Comparison of ENCODE assay signal across 20 cellular contexts in genomic region chr3:65569129-65569528, GRCh38.
DNase-seq lines count a peak whose midpoint lies in the region; ATAC-seq, FAIRE-seq and TF ChIP-seq lines count a peak whose summit lies in the region.
"Had no signal": no experiment of that assay in that cellular context is flagged by ENCODE, and none has a peak within 500 bp of the region (broad histone marks: within the 10 kb centered on the region; RNA-seq: fewer than 3 reads in every experiment).

No MANE protein-coding gene starts in this region.

- TF ChIP-seq RAD21 in HepG2 (CRISPR knock-in tag; IDR thresholded peaks at IDR 0.05) = no peak

- WGBS in heart left ventricle, 4 donors = 86 to 94% (median 89%) methylated on average over 1 of the region's 1 CpG
- 95% methylated on average over 1 of the region's 1 CpG for WGBS in HepG2 (ENCODE audit: low lambda C conversion rate)
- 90% methylated on average over 1 of the region's 1 CpG for WGBS in right lobe of liver (ENCODE audit: insufficient coverage, low coverage, low lambda C conversion rate, missing lambda C conversion rate)

- DNase-seq in heart left ventricle (no peak), right atrium auricular region (ENCODE audit: low spot score) (no peak), HepG2 (ENCODE audit: low spot score) (no peak), right lobe of liver (no peak), osteoblast (ENCODE audit: insufficient read length, low spot score, missing footprints) (no peak), EL (no peak)
- DNase-seq: BE2C; CD4-positive, alpha-beta T cell; CD8-positive, alpha-beta memory T cell; DMS 273 treated with DMSO at 0.1 percent for 48 hours; DMS79; GF-D8; H9 had no signal

- H4K20me1 ChIP-seq in HepG2 (ENCODE audit: insufficient read depth, low read length) (peaks cover 8% of the 10 kb centered on the region), osteoblast (ENCODE audit: insufficient read depth, low read length) (peaks cover 36% of the 10 kb centered on the region)
- H4K20me1 ChIP-seq: BLaER1 treated with 17β-estradiol and CSF1 and Interleukin-3, amounts not matched to agents 10 nM and 100 nM had no signal

- no peak for TF ChIP-seq POLR2A in heart left ventricle (IDR thresholded peaks at IDR 0.05)
- TF ChIP-seq POLR2A in HepG2 (IDR thresholded peaks at IDR 0.05; ENCODE audit: insufficient read depth in 1 of 2, low read depth in 2 of 2, low read length in 2 of 2) = no peak
- TF ChIP-seq POLR2A in right lobe of liver (IDR thresholded peaks at IDR 0.05) = no peak

- H3K9me3 ChIP-seq in heart left ventricle (peaks cover 0 to 11% (median 0%) of the 10 kb centered on the region in 12 donors), right atrium auricular region (peaks cover 0 to 7% of the 10 kb centered on the region in 2 donors), HepG2 (ENCODE audit: low read length) (0 out of 2 replicates have a peak, but pooled peaks cover 3% of the 10 kb centered on the region), right lobe of liver (peaks cover 0 to 6% (median 0%) of the 10 kb centered on the region in 4 donors), osteoblast (ENCODE audit: low read depth, low read length) (no peaks in the 10 kb centered on the region)
- H3K9me3 ChIP-seq: BE2C had no signal

- H2AFZ ChIP-seq in HepG2 (ENCODE audit: low read length) = no peak overlapping the region
- H2AFZ ChIP-seq in osteoblast (ENCODE audit: low read length) = no peak overlapping the region
- H2AFZ ChIP-seq: GM23338 had no signal

- ATAC-seq in heart left ventricle = no peak
- ATAC-seq in HepG2 = no peak
- ATAC-seq in right lobe of liver = no peak

- H3K27ac ChIP-seq in heart left ventricle = peak overlapping the region in 11 of 12 donors; percentile 18 to 84 (median 67)
- H3K27ac ChIP-seq in right atrium auricular region = peak overlapping the region in 1 of 2 donors; percentile 75
- no peak overlapping the region for H3K27ac ChIP-seq in HepG2 (ENCODE audit: extremely low read length, insufficient read depth, low read length)
- H3K27ac ChIP-seq in right lobe of liver = no peak overlapping the region
- peak overlapping the region; percentile 23 for H3K27ac ChIP-seq in osteoblast (ENCODE audit: low read depth, low read length)
- H3K27ac ChIP-seq: 22Rv1; BLaER1 treated with 17β-estradiol and CSF1 and Interleukin-3, amounts not matched to agents 10 nM and 100 nM had no signal

- peaks cover 0 to 37% (median 19%) of the 10 kb centered on the region in 12 donors for H3K4me1 ChIP-seq in heart left ventricle
- peaks cover 0 to 21% of the 10 kb centered on the region in 2 donors for H3K4me1 ChIP-seq in right atrium auricular region
- H3K4me1 ChIP-seq in HepG2 (ENCODE audit: insufficient read depth, low read length) = peaks cover 9% of the 10 kb centered on the region
- H3K4me1 ChIP-seq in right lobe of liver = peaks cover 0 to 12% (median 5%) of the 10 kb centered on the region in 4 donors
- peaks cover 10% of the 10 kb centered on the region for H3K4me1 ChIP-seq in osteoblast (ENCODE audit: insufficient read depth, low read length)

- H3K4me3 ChIP-seq in heart left ventricle = no peak overlapping the region
- H3K4me3 ChIP-seq in right atrium auricular region = no peak overlapping the region
- no peak overlapping the region for H3K4me3 ChIP-seq in HepG2 (replicated peaks in 1 of 3; ENCODE audit: insufficient read depth in 1 of 3, low read depth in 2 of 3, low read length in 3 of 3)
- H3K4me3 ChIP-seq in right lobe of liver = no peak overlapping the region
- H3K4me3 ChIP-seq in osteoblast (ENCODE audit: insufficient read depth, low read length) = no peak overlapping the region
- H3K4me3 ChIP-seq: BLaER1 treated with 17β-estradiol and CSF1 and Interleukin-3, amounts not matched to agents 10 nM and 100 nM; GM23338 had no signal

- intact Hi-C loops in heart left ventricle (cut with DNase I) (loop anchor here in 1 of 10 donors (10.0 kb wide), 1 partner anchor 106 kb away; no protein-coding TSS in a partner anchor), HepG2 (cut with micrococcal nuclease; ENCODE audit: unreplicated experiment) (no loop called here), right lobe of liver (cut with DNase I) (no loop called here)

- H3K27me3 ChIP-seq in heart left ventricle = no peaks in the 10 kb centered on the region
- H3K27me3 ChIP-seq in right atrium auricular region = no peaks in the 10 kb centered on the region
- H3K27me3 ChIP-seq in HepG2 (ENCODE audit: control insufficient read depth in 1 of 2, insufficient read depth in 2 of 2, low read length in 2 of 2) = no peaks in the 10 kb centered on the region
- no peaks in the 10 kb centered on the region for H3K27me3 ChIP-seq in right lobe of liver
- no peaks in the 10 kb centered on the region for H3K27me3 ChIP-seq in osteoblast (ENCODE audit: insufficient read depth, low read length)
- H3K27me3 ChIP-seq: BE2C; BLaER1 treated with 17β-estradiol and CSF1 and Interleukin-3, amounts not matched to agents 10 nM and 100 nM had no signal

- H3K4me2 ChIP-seq in HepG2 (ENCODE audit: low read depth, low read length) (no peak overlapping the region), osteoblast (ENCODE audit: insufficient read depth, low read length) (no peak overlapping the region)
- H3K4me2 ChIP-seq: GM23338 had no signal

- no peak for TF ChIP-seq CTCF in heart left ventricle (IDR thresholded peaks at IDR 0.05)
- no peak for TF ChIP-seq CTCF in right atrium auricular region (IDR thresholded peaks at IDR 0.05)
- no peak for TF ChIP-seq CTCF in HepG2 (CRISPR knock-in tag; IDR thresholded peaks at IDR 0.05)
- no peak for TF ChIP-seq CTCF in right lobe of liver (IDR thresholded peaks at IDR 0.05)
- TF ChIP-seq CTCF in osteoblast (IDR thresholded peaks at IDR 0.05; ENCODE audit: extremely low read depth, low read depth, low read length) = no peak

- no peak overlapping the region for H3K9ac ChIP-seq in HepG2 (ENCODE audit: insufficient read depth, low read depth, low read length)
- H3K9ac ChIP-seq: BLaER1 treated with 17β-estradiol and CSF1 and Interleukin-3, amounts not matched to agents 10 nM and 100 nM had no signal

- in situ Hi-C loops in HepG2 (cut with HindIII; ENCODE audit: extremely low pct_ligation_motif_present, low pct_unique_long_range_greater_than_20kb) = no loop called here

- no peak for TF ChIP-seq EP300 in HepG2 (IDR thresholded peaks at IDR 0.05; ENCODE audit: low read depth in 2 of 2, low read length in 2 of 2)
- TF ChIP-seq EP300 in HepG2 (CRISPR knock-in tag; IDR thresholded peaks at IDR 0.05; ENCODE audit: borderline replicate concordance) = no peak

- H3K79me2 ChIP-seq in HepG2 (ENCODE audit: insufficient read depth, low read length) (peaks cover 6% of the 10 kb centered on the region), osteoblast (ENCODE audit: insufficient read depth, low read length) (peaks cover 20% of the 10 kb centered on the region)

- no TSS peak for BruUV-seq in HepG2 (replicated peaks; lab: Mats Ljungman, UMichigan)

- POLR2A ChIA-PET in HepG2 (lab: Yijun Ruan, JAX) = no interaction called here

- CTCF ChIA-PET in HepG2 (lab: Yijun Ruan, JAX; ENCODE audit: low intra/inter-chr PET ratio, low total read pairs) = no interaction called here

- H3K36me3 ChIP-seq in heart left ventricle (no peaks in the 10 kb centered on the region), right atrium auricular region (no peaks in the 10 kb centered on the region), HepG2 (replicated peaks in 1 of 2; ENCODE audit: control insufficient read depth in 1 of 2, insufficient read depth in 2 of 2, low read length in 2 of 2) (no peaks in the 10 kb centered on the region), right lobe of liver (no peaks in the 10 kb centered on the region), osteoblast (ENCODE audit: insufficient read depth, low read length) (no peaks in the 10 kb centered on the region)
- H3K36me3 ChIP-seq: BE2C; BLaER1 treated with 17β-estradiol and CSF1 and Interleukin-3, amounts not matched to agents 10 nM and 100 nM had no signal

- no peak for FAIRE-seq in HepG2 (lab: Jason Lieb, UNC)
- FAIRE-seq: A204.1, D721Med, GM12891, GM18507 had no signal

TF ChIP-seq in HepG2, 621 proteins besides CTCF, POLR2A, EP300 and RAD21:
- TF ChIP-seq CEBPB (IDR thresholded peaks at IDR 0.05; ENCODE audit: borderline replicate concordance, low read depth, low read length) (peak; percentile 28; the same call in 1 of the 2 replicates), ISL2 (CRISPR knock-in tag; IDR thresholded peaks at IDR 0.05) (no peak)
TF ChIP-seq in HepG2: peak in this region for 1.

Comparison
In these comparisons a context has a peak if more than half of its experiments do, and no peak if none do; other contexts are left out.
1. H3K27ac ChIP-seq: peak in heart left ventricle (11 of 12) and osteoblast (single experiment); none in HepG2 (single experiment) and right lobe of liver (0 of 3).